In genomic region chrX:154819771-154820341, GRCh38 we compare ENCODE assay signal across 22 cellular contexts. TPM values are rescaled to one million over a fixed set of nuclear protein-coding genes. Genes with fewer than 3 reads are reported as not detected.
DNase-seq lines count a peak whose midpoint lies in the region; ATAC-seq, FAIRE-seq and TF ChIP-seq lines count a peak whose summit lies in the region.
"Had no signal": no experiment of that assay in that cellular context is flagged by ENCODE, and none has a peak within 500 bp of the region (broad histone marks: within the 10 kb centered on the region; RNA-seq: fewer than 3 reads in every experiment).

No MANE protein-coding gene starts in this region.

- peaks cover 0 to 2% (median 0%) of the 10 kb centered on the region in 3 donors for H3K9me3 Mint-ChIP-seq in IgD-negative memory B cell
- H3K9me3 Mint-ChIP-seq: natural killer cell, T-cell had no signal

- H3K79me2 ChIP-seq in K562 (ENCODE audit: control insufficient read depth, insufficient read depth, low read length): peaks cover 9% of the 10 kb centered on the region; the same call in 1 of the 3 replicates

- no peak for TF ChIP-seq EP300 in K562 (IDR thresholded peaks at IDR 0.05; ENCODE audit: low read length)

- H4K20me1 ChIP-seq in K562 (replicated peaks; ENCODE audit: control insufficient read depth, insufficient read depth, low read length): no peaks in the 10 kb centered on the region

- CTCF ChIA-PET in K562 (lab: Yijun Ruan, JAX; ENCODE audit: low intra/inter-chr PET ratio): no interaction called here

- POLR2A ChIA-PET in K562 (lab: Yijun Ruan, JAX): interaction anchor here (0.8 to 3.5 kb wide), 9 partner anchors 10 to 42 kb away, joined by 3 to 23 read pairs (median 4); partner anchors contain the start of genes MPP1 and SMIM9

- peak overlapping the region; percentile 54 to 77; a peak in 2 of 4 replicates for H3K9ac ChIP-seq in K562 (ENCODE audit: insufficient read depth in 1 of 2, low read depth in 2 of 2, low read length in 2 of 2)

- peak overlapping the region; percentile 85 for H3K4me2 ChIP-seq in K562 (ENCODE audit: insufficient read depth, low read length)

- peak overlapping the region; percentile 32 to 92 (median 73) for H3K4me3 Mint-ChIP-seq in IgD-negative memory B cell
- H3K4me3 Mint-ChIP-seq: natural killer cell, T-cell had no signal

- no peak for FAIRE-seq in K562 (lab: Jason Lieb, UNC)
- FAIRE-seq: endometrium had no signal

- ATAC-seq in GM19468 (IDR thresholded peaks at IDR 0.05; ENCODE audit: extremely low read depth, unreplicated experiment): peak; percentile 32
- peak; percentile 73 for ATAC-seq in K562
- ATAC-seq: natural killer cell; psoas muscle; stimulated activated naive CD8-positive, alpha-beta T cell treated with anti-CD3 and anti-CD28 coated beads, Interleukin-15, Interleukin-2, amounts not matched to agents 100 U/mL and 50 U/mL, for 24 hours; T-cell had no signal

- DNase-seq in ELF-1 (ENCODE audit: low read depth, low spot score) (peak; percentile 26), K562 (ENCODE audit: extremely low read depth in 1 of 4, low spot score in 3 of 4) (peak in 2 of 4 experiments; percentile 44 to 83), lower leg skin (ENCODE audit: low spot score in 2 of 2) (no peak), T1000 (lab: John Stamatoyannopoulos, UW) (no peak), islet precursor cell (no peak), foreskin melanocyte (no peak)
- DNase-seq: activated effector memory CD4-positive, alpha-beta T cell treated with anti-CD3 and anti-CD28 coated beads, Interleukin-2, amount 50 U/mL, for 16 hours; GOT3; KG1; natural killer cell; NCI-H1694; psoas muscle; stimulated activated naive CD8-positive, alpha-beta T cell treated with anti-CD3 and anti-CD28 coated beads, Interleukin-15, Interleukin-2, amounts not matched to agents 100 U/mL and 50 U/mL, for 24 hours; T-cell; uterus had no signal

- in situ Hi-C loops in K562 (cut with MboI): no loop called here

- peaks cover 15 to 21% (median 16%) of the 10 kb centered on the region in 3 donors for H3K4me1 Mint-ChIP-seq in IgD-negative memory B cell
- H3K4me1 Mint-ChIP-seq: natural killer cell, T-cell had no signal

- no peaks in the 10 kb centered on the region for H3K9me1 ChIP-seq in K562 (ENCODE audit: control insufficient read depth, insufficient read depth, low read length)

- no peaks in the 10 kb centered on the region for H3K27me3 ChIP-seq in K562 (ENCODE audit: control insufficient read depth in 2 of 2, insufficient read depth in 2 of 2, low read length in 2 of 2)
- H3K27me3 ChIP-seq: uterus had no signal

- no TSS peak for BruUV-seq in K562 (replicated peaks; lab: Mats Ljungman, UMichigan)

- TF ChIP-seq POLR2A in K562 (conservative IDR thresholded peaks at IDR 0.05): no peak
- no peak for TF ChIP-seq POLR2A in lower leg skin (IDR thresholded peaks at IDR 0.05)

- H3K4me3 ChIP-seq in K562 (no peak overlapping the region; the same call in 1 of the 2 replicates), lower leg skin (ENCODE audit: low read depth, poor library complexity, severe bottlenecking) (no peak overlapping the region)
- H3K4me3 ChIP-seq: lung, psoas muscle, uterus had no signal

- peaks cover 22 to 37% of the 10 kb centered on the region in 2 experiments; a peak in 4 of 5 replicates for H3K4me1 ChIP-seq in K562 (replicated peaks in 1 of 2; ENCODE audit: control insufficient read depth in 2 of 2, insufficient read depth in 2 of 2, low read length in 2 of 2)
- H3K4me1 ChIP-seq: psoas muscle, uterus had no signal

- peak overlapping the region; percentile 32 to 84 (median 82) for H3K27ac Mint-ChIP-seq in IgD-negative memory B cell
- H3K27ac Mint-ChIP-seq: natural killer cell, T-cell had no signal

- no peaks in the 10 kb centered on the region for H3K27me3 Mint-ChIP-seq in IgD-negative memory B cell

- TF ChIP-seq RAD21 in K562 (CRISPR knock-in tag; conservative IDR thresholded peaks at IDR 0.05 in 1 of 2, IDR thresholded peaks at IDR 0.05 in 1 of 2): no peak

- no peak for TF ChIP-seq CTCF in K562 (IDR thresholded peaks at IDR 0.05 in 2 of 3, conservative IDR thresholded peaks at IDR 0.05 in 1 of 3; ENCODE audit: insufficient read depth in 2 of 3, low read depth in 1 of 3, low read length in 3 of 3)
- no peak for TF ChIP-seq CTCF in lower leg skin (IDR thresholded peaks at IDR 0.05)

- H2AFZ ChIP-seq in K562 (ENCODE audit: low read depth, low read length): peak overlapping the region; percentile 79

- H3K9me3 ChIP-seq in K562 (replicated peaks; ENCODE audit: control insufficient read depth, insufficient read depth, low read depth, low read length): no peaks in the 10 kb centered on the region
- H3K9me3 ChIP-seq: psoas muscle, uterus had no signal

- H3K36me3 Mint-ChIP-seq in IgD-negative memory B cell: no peaks in the 10 kb centered on the region
- H3K36me3 Mint-ChIP-seq: natural killer cell, T-cell had no signal

- no peaks in the 10 kb centered on the region for H3K36me3 ChIP-seq in K562 (ENCODE audit: control insufficient read depth, insufficient read depth, low read length)
- H3K36me3 ChIP-seq: uterus had no signal

- H3K27ac ChIP-seq in K562 (ENCODE audit: extremely low read depth, low read depth, low read length): peak overlapping the region; percentile 97
- H3K27ac ChIP-seq: psoas muscle, RWPE1, uterus had no signal

- 0% methylated on average over 7 of the region's 7 CpGs for WGBS in K562 (ENCODE audit: insufficient coverage, low coverage, missing lambda C conversion rate)
- 73 to 74% methylated on average over 7 of the region's 7 CpGs for WGBS in lower leg skin, 2 donors

- intact Hi-C loops in K562 (cut with micrococcal nuclease): loop anchor here (2.0 to 5.0 kb wide), 3 partner anchors 17 to 448 kb away; partner anchors contain the start of genes DKC1 and FLNA
- intact Hi-C loops in lower leg skin (cut with DNase I; ENCODE audit: low total_unique reads): no loop called here

RNA-seq across cellular contexts. Expression of gene MPP1, which starts 14.6 kb away (rescaled TPM):
- 9.9 TPM for polyA plus RNA-seq in IgD-negative memory B cell
- total RNA-seq in K562 (2011; cell fraction: chromatin; rRNA removed; ENCODE audit: low replicate concordance): 409 and 526 TPM in 2 replicates
- total RNA-seq in K562 (2011; cell fraction: nucleolus; rRNA removed): 213 and 246 TPM in 2 replicates
- total RNA-seq in K562 (2011; cell fraction: nucleoplasm; rRNA removed): 345 and 458 TPM in 2 replicates
- 276 and 289 TPM in 2 replicates for total RNA-seq in K562 (2014; rRNA removed)
- 267 and 280 TPM in 2 replicates for total RNA-seq in K562 (2014; rRNA removed; fragmentation: Illumina TruSeq; extraction: Trizol)
- 220 and 227 TPM in 2 replicates for total RNA-seq in K562 (2015; rRNA removed; fragmentation: Illumina TruSeq; extraction: Trizol)
- total RNA-seq in K562 (2021): 290 and 305 TPM in 2 replicates
- 354 and 391 TPM in 2 replicates for polyA plus RNA-seq in K562 (2011; rRNA removed)
- 231 and 288 TPM in 2 replicates for polyA plus RNA-seq in K562 (2011; cell fraction: cytosol; rRNA removed)
- polyA plus RNA-seq in K562 (2011; cell fraction: nucleus; rRNA removed): 756 and 889 TPM in 2 replicates
- 313 and 332 TPM in 2 replicates for polyA plus RNA-seq in K562 (2012)
- 339 and 395 TPM in 2 replicates for polyA plus RNA-seq in K562 (2014; fragmentation: Illumina TruSeq; extraction: Trizol)
- polyA plus RNA-seq in K562 (2014; fragmentation: Nextera tagmentation; extraction: Ambion mirVana): 100 to 1,000 TPM; 271 to 305 TPM
- polyA plus RNA-seq in K562 (2014; rRNA removed): 283 and 336 TPM in 2 replicates
- polyA minus RNA-seq in K562 (2011; rRNA and poly(A)+ RNA removed): 344 and 367 TPM in 2 replicates
- 226 and 236 TPM in 2 replicates for polyA minus RNA-seq in K562 (2011; cell fraction: cytosol; rRNA and poly(A)+ RNA removed)
- polyA minus RNA-seq in K562 (2011; cell fraction: nucleus; rRNA and poly(A)+ RNA removed): 190 and 313 TPM in 2 replicates
- total RNA-seq in lower leg skin: 10 to 100 TPM in 2 of 4 donors, 1 to 10 TPM in 2; 8.7 to 14.5 (median 10.5) TPM

RNA-seq across cellular contexts. Expression of gene SMIM9, which starts 14.6 kb away (rescaled TPM):
- polyA plus RNA-seq in IgD-negative memory B cell: not detected
- not detected in 2 replicates for total RNA-seq in K562 (2011; cell fraction: chromatin; rRNA removed; ENCODE audit: low replicate concordance)
- not detected in 2 replicates for total RNA-seq in K562 (2011; cell fraction: nucleolus; rRNA removed)
- not detected in 2 replicates for total RNA-seq in K562 (2011; cell fraction: nucleoplasm; rRNA removed)
- total RNA-seq in K562 (2014; rRNA removed): not detected in 2 replicates
- total RNA-seq in K562 (2014; rRNA removed; fragmentation: Illumina TruSeq; extraction: Trizol): not detected in 2 replicates
- not detected in 2 replicates for total RNA-seq in K562 (2015; rRNA removed; fragmentation: Illumina TruSeq; extraction: Trizol)
- total RNA-seq in K562 (2021): not detected in 2 replicates
- polyA plus RNA-seq in K562 (2011; rRNA removed): not detected in 2 replicates
- polyA plus RNA-seq in K562 (2011; cell fraction: cytosol; rRNA removed): not detected in 2 replicates
- not detected in 2 replicates for polyA plus RNA-seq in K562 (2011; cell fraction: nucleus; rRNA removed)
- polyA plus RNA-seq in K562 (2012): not detected in 2 replicates
- polyA plus RNA-seq in K562 (2014; fragmentation: Illumina TruSeq; extraction: Trizol): not detected in 2 replicates
- polyA plus RNA-seq in K562 (2014; fragmentation: Nextera tagmentation; extraction: Ambion mirVana): under 1 TPM in 1 of 2 experiments, not detected in 1; 0.08 TPM
- not detected in 2 replicates for polyA plus RNA-seq in K562 (2014; rRNA removed)
- polyA minus RNA-seq in K562 (2011; rRNA and poly(A)+ RNA removed): not detected in 2 replicates
- not detected in 2 replicates for polyA minus RNA-seq in K562 (2011; cell fraction: cytosol; rRNA and poly(A)+ RNA removed)
- polyA minus RNA-seq in K562 (2011; cell fraction: nucleus; rRNA and poly(A)+ RNA removed): not detected in 2 replicates
- not detected for total RNA-seq in lower leg skin
- total RNA-seq: chondrocyte, natural killer cell, psoas muscle, T-cell, uterus had no signal
- polyA plus RNA-seq: AG04450, lung, psoas muscle had no signal

RNA-seq across cellular contexts. Expression of gene DKC1, which starts 57.2 kb away (rescaled TPM):
- polyA plus RNA-seq in IgD-negative memory B cell (34.4 TPM), K562 (2011; rRNA removed) (210 and 219 TPM in 2 replicates), K562 (2014; fragmentation: Illumina TruSeq; extraction: Trizol) (250 and 260 TPM in 2 replicates), K562 (2014; fragmentation: Nextera tagmentation; extraction: Ambion mirVana) (100 to 1,000 TPM; 209 to 313 TPM), K562 (2014; rRNA removed) (217 and 230 TPM in 2 replicates)
- 654 and 916 TPM in 2 replicates for total RNA-seq in K562 (2011; cell fraction: chromatin; rRNA removed; ENCODE audit: low replicate concordance)
- total RNA-seq in K562 (2011; cell fraction: nucleolus; rRNA removed): 268 and 327 TPM in 2 replicates
- 529 and 542 TPM in 2 replicates for total RNA-seq in K562 (2011; cell fraction: nucleoplasm; rRNA removed)
- total RNA-seq in K562 (2014; rRNA removed) (160 and 212 TPM in 2 replicates), K562 (2014; rRNA removed; fragmentation: Illumina TruSeq; extraction: Trizol) (208 and 229 TPM in 2 replicates), K562 (2015; rRNA removed; fragmentation: Illumina TruSeq; extraction: Trizol) (239 and 241 TPM in 2 replicates), K562 (2021) (191 and 205 TPM in 2 replicates), lower leg skin (10 to 100 TPM; 25.8 to 33.9 (median 29.3) TPM)
- polyA plus RNA-seq in K562 (2011; cell fraction: cytosol; rRNA removed): 115 and 148 TPM in 2 replicates
- 348 and 507 TPM in 2 replicates for polyA plus RNA-seq in K562 (2011; cell fraction: nucleus; rRNA removed)
- 129 and 208 TPM in 2 replicates for polyA plus RNA-seq in K562 (2012)
- 341 and 365 TPM in 2 replicates for polyA minus RNA-seq in K562 (2011; rRNA and poly(A)+ RNA removed)
- polyA minus RNA-seq in K562 (2011; cell fraction: cytosol; rRNA and poly(A)+ RNA removed): 89.2 and 121 TPM in 2 replicates
- polyA minus RNA-seq in K562 (2011; cell fraction: nucleus; rRNA and poly(A)+ RNA removed): 172 and 307 TPM in 2 replicates

Comparison
In these comparisons a context has a peak if more than half of its experiments do, and no peak if none do; other contexts are left out.
1. RNA of gene MPP1, which starts 14.6 kb away (total RNA-seq): 213 to 526 TPM in K562; 8.7 to 14.5 TPM in lower leg skin; every median in the first group is over 10 times any median in the second.
2. RNA of gene DKC1, which starts 57.2 kb away (total RNA-seq): 160 to 916 TPM in K562; 25.8 to 33.9 TPM in lower leg skin; every median in the first group is over 4 times any median in the second.